ENCODE assay signal across 10 cellular contexts in the genomic region with DNA sequence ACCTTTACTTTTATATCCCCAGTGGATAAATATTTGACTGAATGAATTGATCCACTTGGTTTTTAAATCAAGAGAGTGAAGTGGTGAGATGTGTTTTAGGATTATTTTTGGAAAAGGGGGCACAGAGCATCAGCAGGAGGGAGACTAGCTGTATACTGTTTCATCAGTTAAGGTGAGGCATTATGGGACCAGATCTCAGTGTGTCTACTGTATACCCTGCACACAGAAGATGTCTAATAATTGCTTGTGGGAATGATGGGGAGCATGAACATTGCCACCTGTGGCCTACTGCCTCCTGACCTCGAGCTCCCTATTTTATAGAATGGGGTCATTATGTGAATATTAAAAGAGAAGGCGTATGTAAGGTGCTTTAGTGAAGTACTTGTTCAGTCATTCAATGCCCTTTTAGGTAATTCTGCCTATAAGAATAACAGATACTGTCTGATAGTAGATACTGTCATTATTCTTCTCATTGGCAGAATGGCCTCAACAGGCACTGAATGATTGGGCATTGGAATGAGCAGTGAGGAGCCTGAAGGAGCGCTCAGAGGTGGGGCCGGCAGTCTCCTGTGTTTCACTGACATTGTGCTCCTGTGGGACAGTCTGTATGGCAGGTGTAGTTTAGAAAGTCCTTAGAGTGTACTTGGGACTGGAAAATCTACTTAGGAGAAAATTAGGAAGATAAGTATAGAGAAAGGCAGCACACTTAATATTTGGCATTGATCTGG. TPM values are rescaled to one million over a fixed set of nuclear protein-coding genes. Genes with fewer than 3 reads are reported as not detected.
DNase-seq lines count a peak whose midpoint lies in the region; ATAC-seq and TF ChIP-seq lines count a peak whose summit lies in the region.
"Had no signal": no experiment of that assay in that cellular context is flagged by ENCODE, and none has a peak within 500 bp of the region (broad histone marks: within the 10 kb centered on the region; RNA-seq: fewer than 3 reads in every experiment).

No MANE protein-coding gene starts in this region.

- H3K27ac ChIP-seq in OCI-LY7 (ENCODE audit: low read depth, low read length, poor library complexity, severe bottlenecking) (no peak overlapping the region), osteoblast (ENCODE audit: low read depth, low read length) (peak overlapping the region; percentile 8), caudate nucleus (ENCODE audit: low read depth, low read length) (no peak overlapping the region)
- peak overlapping the region; percentile 34 for H3K27ac ChIP-seq in effector memory CD4-positive, alpha-beta T cell (ENCODE audit: insufficient read depth, low read length, poor library complexity, severe bottlenecking)

- H3K79me2 ChIP-seq in OCI-LY7 (ENCODE audit: insufficient read depth, low read depth, low read length) (peaks cover 6% of the 10 kb centered on the region; the same call in 1 of the 2 replicates), osteoblast (ENCODE audit: insufficient read depth, low read length) (peaks cover 62% of the 10 kb centered on the region)

- no TSS peak for BruUV-seq in OCI-LY7 (replicated peaks; lab: Mats Ljungman, UMichigan)

- H3K9me3 ChIP-seq in OCI-LY7 (ENCODE audit: low read length), result no peaks in the 10 kb centered on the region
- no peaks in the 10 kb centered on the region for H3K9me3 ChIP-seq in effector memory CD4-positive, alpha-beta T cell (ENCODE audit: control insufficient read depth, low read length)
- no peaks in the 10 kb centered on the region for H3K9me3 ChIP-seq in osteoblast (ENCODE audit: low read depth, low read length)
- H3K9me3 ChIP-seq: pancreas had no signal

- H3K9me2 ChIP-seq in OCI-LY7 (ENCODE audit: insufficient read depth, low read length), result no peaks in the 10 kb centered on the region

- peaks cover 58% of the 10 kb centered on the region for H3K4me1 Mint-ChIP-seq in CD14-positive monocyte

- H3K27me3 ChIP-seq in effector memory CD4-positive, alpha-beta T cell (replicated peaks; ENCODE audit: control insufficient read depth, insufficient read depth, low read length, poor library complexity, severe bottlenecking), result no peaks in the 10 kb centered on the region
- H3K27me3 ChIP-seq in osteoblast (ENCODE audit: insufficient read depth, low read length), result no peaks in the 10 kb centered on the region
- H3K27me3 ChIP-seq: pancreas had no signal

- peak overlapping the region; percentile 33 for H3K4me2 ChIP-seq in OCI-LY7 (ENCODE audit: low read length)
- H3K4me2 ChIP-seq in osteoblast (ENCODE audit: insufficient read depth, low read length), result peak overlapping the region; percentile 65

- no peak overlapping the region for H2AFZ ChIP-seq in OCI-LY7 (ENCODE audit: low read length)
- no peak overlapping the region for H2AFZ ChIP-seq in osteoblast (ENCODE audit: low read length)

- peak overlapping the region; percentile 86 to 99 (median 87) for H3K27ac Mint-ChIP-seq in CD14-positive monocyte

- peak overlapping the region; percentile 69 to 82 for H3K4me3 Mint-ChIP-seq in CD14-positive monocyte

- H3K4me1 ChIP-seq in OCI-LY7 (ENCODE audit: insufficient read depth, low read length, poor library complexity, severe bottlenecking), result peaks cover 35% of the 10 kb centered on the region
- peaks cover 10% of the 10 kb centered on the region for H3K4me1 ChIP-seq in effector memory CD4-positive, alpha-beta T cell (ENCODE audit: control insufficient read depth, insufficient read depth, low read length, poor library complexity, severe bottlenecking)
- peaks cover 23% of the 10 kb centered on the region for H3K4me1 ChIP-seq in osteoblast (ENCODE audit: insufficient read depth, low read length)

- ATAC-seq in GM21390 (IDR thresholded peaks at IDR 0.05; ENCODE audit: unreplicated experiment) (no peak), GM18858 (IDR thresholded peaks at IDR 0.05; ENCODE audit: unreplicated experiment) (no peak), HG02798 (IDR thresholded peaks at IDR 0.05; ENCODE audit: poor library complexity, unreplicated experiment) (no peak)

- POLR2A ChIA-PET in OCI-LY7 (lab: Charles Lee), result no interaction called here

- DNase-seq in CD14-positive monocyte (ENCODE audit: low spot score), result no peak
- DNase-seq in OCI-LY7 (ENCODE audit: low spot score), result no peak
- DNase-seq in effector memory CD4-positive, alpha-beta T cell, result no peak
- DNase-seq in osteoblast (ENCODE audit: insufficient read length, low spot score, missing footprints), result peak; percentile 43
- DNase-seq in caudate nucleus (lab: John Stamatoyannopoulos, UW), result no peak
- DNase-seq: NCI-H226, pancreas had no signal

- peaks cover 0 to 2% (median 0%) of the 10 kb centered on the region in 7 donors for H3K9me3 Mint-ChIP-seq in CD14-positive monocyte

- H3K36me3 ChIP-seq in OCI-LY7 (ENCODE audit: insufficient read depth, low read length) (peaks cover 96% of the 10 kb centered on the region), osteoblast (ENCODE audit: insufficient read depth, low read length) (peaks cover 35% of the 10 kb centered on the region)
- H3K36me3 ChIP-seq in effector memory CD4-positive, alpha-beta T cell (ENCODE audit: control insufficient read depth, insufficient read depth, low read length), result peaks cover 17% of the 10 kb centered on the region

- CTCF ChIA-PET in OCI-LY7 (lab: Charles Lee; ENCODE audit: unreplicated experiment), result no interaction called here

- intact Hi-C loops in CD14-positive monocyte (cut with micrococcal nuclease), result loop anchor here (5.0 to 10.0 kb wide), 3 partner anchors 48 to 406 kb away; a partner anchor contains a TSS
- intact Hi-C loops in OCI-LY7 (cut with micrococcal nuclease; ENCODE audit: unreplicated experiment), result no loop called here

- TF ChIP-seq CTCF in CD14-positive monocyte (IDR thresholded peaks at IDR 0.05) (no peak), OCI-LY7 (conservative IDR thresholded peaks at IDR 0.05; ENCODE audit: low read length) (no peak), osteoblast (IDR thresholded peaks at IDR 0.05; ENCODE audit: extremely low read depth, low read depth, low read length) (no peak)

- peaks cover 71 to 73% of the 10 kb centered on the region in 2 donors for H3K36me3 Mint-ChIP-seq in CD14-positive monocyte

- peak overlapping the region; percentile 14 for H3K4me3 ChIP-seq in OCI-LY7 (ENCODE audit: low read depth, low read length, poor library complexity, severe bottlenecking)
- H3K4me3 ChIP-seq in effector memory CD4-positive, alpha-beta T cell (ENCODE audit: insufficient read depth, low read depth, low read length, poor library complexity, severe bottlenecking), result peak overlapping the region; percentile 55
- H3K4me3 ChIP-seq in osteoblast (ENCODE audit: insufficient read depth, low read length), result peak overlapping the region; percentile 58
- H3K4me3 ChIP-seq: pancreas had no signal

- no peaks in the 10 kb centered on the region for H3K27me3 Mint-ChIP-seq in CD14-positive monocyte (ENCODE audit: low read depth in 3 of 3)

- H4K20me1 ChIP-seq in OCI-LY7 (ENCODE audit: insufficient read depth, low read length) (no peaks in the 10 kb centered on the region), osteoblast (ENCODE audit: insufficient read depth, low read length) (peaks cover 4% of the 10 kb centered on the region)

RNA-seq across cellular contexts. Expression of a gene that starts 47.4 kb away (rescaled TPM):
- polyA plus RNA-seq in CD14-positive monocyte, result 10 to 100 TPM; 41.6 to 47.7 TPM
- 47.1 and 50.2 TPM in 2 replicates for total RNA-seq in OCI-LY7 (2014; rRNA removed; shearing (Covaris generic))
- 55.0 and 55.7 TPM in 2 replicates for total RNA-seq in OCI-LY7 (2022)
- total RNA-seq in osteoblast, result 43.4 and 48.0 TPM in 2 replicates

RNA-seq across cellular contexts. Expression of a gene that starts 49.2 kb away (rescaled TPM):
- 10 to 100 TPM; 10.4 to 12.7 TPM for polyA plus RNA-seq in CD14-positive monocyte
- 69.8 and 81.9 TPM in 2 replicates for total RNA-seq in OCI-LY7 (2014; rRNA removed; shearing (Covaris generic))
- total RNA-seq in OCI-LY7 (2022), result 104 and 115 TPM in 2 replicates
- total RNA-seq in osteoblast, result 129 and 136 TPM in 2 replicates

Comparison
In these comparisons a context has a peak if more than half of its experiments do, and no peak if none do; other contexts are left out.
1. H3K27ac ChIP-seq: peak in effector memory CD4-positive, alpha-beta T cell (single experiment) and osteoblast (single experiment); none in OCI-LY7 (single experiment) and caudate nucleus (single experiment).
2. Peak in every context shown above with its lines, with median percentiles within 50 percentile points of each other: H3K4me3 ChIP-seq.